6 cellular contexts compared by ENCODE assay signal in genomic region chr10:113484487-113484886, GRCh38.
"Had no signal": no experiment of that assay in that cellular context is flagged by ENCODE, and none has a peak within 500 bp of the region (broad histone marks: within the 10 kb centered on the region; RNA-seq: fewer than 3 reads in every experiment).

No MANE protein-coding gene starts in this region.

- DNase-seq: IMR-90, KBM-7, KG1 had no signal

- ATAC-seq: HepG2, K562 had no signal

- H3K27ac ChIP-seq: HL-60 had no signal

- H3K4me3 ChIP-seq: K562 had no signal
